ENCODE assay signal across 1 cellular context in the genomic region with DNA sequence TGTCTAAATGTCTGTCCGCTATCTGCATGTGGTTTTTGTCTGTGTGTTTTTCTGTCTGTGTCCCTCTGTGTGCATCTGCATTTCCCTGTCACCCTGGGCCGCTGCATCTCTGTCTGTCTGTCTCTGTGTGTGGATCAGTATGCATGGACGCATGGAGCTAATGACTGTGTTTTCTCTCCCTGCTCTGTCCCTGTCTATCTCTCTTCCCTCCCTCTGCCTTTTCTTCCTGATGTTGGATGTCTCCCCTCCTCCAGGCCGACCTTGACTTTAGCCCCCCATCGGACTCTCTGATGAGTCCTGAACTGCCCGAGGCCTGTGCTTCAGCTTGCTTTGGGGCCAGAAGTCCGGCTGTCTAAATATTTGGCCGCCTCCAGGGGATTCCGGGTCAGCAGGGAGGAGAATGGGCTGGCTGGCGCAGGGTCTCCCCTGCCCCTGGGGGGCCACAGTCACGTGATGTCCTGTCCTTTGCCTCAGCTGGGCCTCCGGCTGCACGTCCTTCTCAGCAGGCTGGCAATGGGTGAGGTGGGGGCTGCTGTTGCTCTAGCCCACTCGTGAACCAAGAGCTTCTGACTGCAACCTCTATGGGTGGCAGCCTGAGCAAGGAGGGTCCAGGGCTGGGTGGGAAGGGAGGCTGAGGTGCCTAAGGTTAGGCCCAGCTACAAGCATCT.
A peak's percentile ranks its signal among the peaks of the same experiment; 100 is the strongest.
TF ChIP-seq lines count a peak whose summit lies in the region.

No MANE protein-coding gene starts in this region.

TF ChIP-seq in HepG2, 621 proteins besides CTCF, POLR2A, EP300 and RAD21 (continued from another document and continues in another):
- peak; percentile 99 for TF ChIP-seq PAXIP1 (CRISPR knock-in tag; conservative IDR thresholded peaks at IDR 0.05)
- 0 out of 2 replicates have a peak, but pooled peaks have one; percentile 67 for TF ChIP-seq ZFP1 (CRISPR knock-in tag; IDR thresholded peaks at IDR 0.05)
- TF ChIP-seq ZNF280D (CRISPR knock-in tag; IDR thresholded peaks at IDR 0.05): peak; percentile 91
- 0 out of 2 replicates have a peak, but pooled peaks have one; percentile 66 for TF ChIP-seq PBX3 (CRISPR knock-in tag; IDR thresholded peaks at IDR 0.05; ENCODE audit: borderline replicate concordance)
- peak; percentile 79 for TF ChIP-seq KLF12 (CRISPR knock-in tag; IDR thresholded peaks at IDR 0.05; ENCODE audit: borderline replicate concordance)
- peak; percentile 61; the same call in 1 of the 2 replicates for TF ChIP-seq BRCA1 (CRISPR knock-in tag; IDR thresholded peaks at IDR 0.05)
- TF ChIP-seq TMF1 (CRISPR knock-in tag; IDR thresholded peaks at IDR 0.05; ENCODE audit: low read depth): peak; percentile 92
- TF ChIP-seq, protein P1, sequence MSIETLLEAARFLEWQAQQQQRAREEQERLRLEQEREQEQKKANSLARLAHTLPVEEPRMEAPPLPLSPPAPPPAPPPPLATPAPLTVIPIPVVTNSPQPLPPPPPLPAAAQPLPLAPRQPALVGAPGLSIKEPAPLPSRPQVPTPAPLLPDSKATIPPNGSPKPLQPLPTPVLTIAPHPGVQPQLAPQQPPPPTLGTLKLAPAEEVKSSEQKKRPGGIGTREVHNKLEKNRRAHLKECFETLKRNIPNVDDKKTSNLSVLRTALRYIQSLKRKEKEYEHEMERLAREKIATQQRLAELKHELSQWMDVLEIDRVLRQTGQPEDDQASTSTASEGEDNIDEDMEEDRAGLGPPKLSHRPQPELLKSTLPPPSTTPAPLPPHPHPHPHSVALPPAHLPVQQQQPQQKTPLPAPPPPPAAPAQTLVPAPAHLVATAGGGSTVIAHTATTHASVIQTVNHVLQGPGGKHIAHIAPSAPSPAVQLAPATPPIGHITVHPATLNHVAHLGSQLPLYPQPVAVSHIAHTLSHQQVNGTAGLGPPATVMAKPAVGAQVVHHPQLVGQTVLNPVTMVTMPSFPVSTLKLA (IDR thresholded peaks at IDR 0.05): peak; percentile 34; the same call in 1 of the 2 replicates
- peak in 1 of 2 experiments; percentile 80; a peak in 2 of 4 replicates for TF ChIP-seq KLF16 (CRISPR knock-in tag; IDR thresholded peaks at IDR 0.05)
- TF ChIP-seq BRD4 (CRISPR knock-in tag; IDR thresholded peaks at IDR 0.05): peak; percentile 91
- TF ChIP-seq ZFX (CRISPR knock-in tag; IDR thresholded peaks at IDR 0.05; ENCODE audit: low read depth): peak; percentile 88
- 0 out of 2 replicates have a peak, but pooled peaks have one; percentile 33 for TF ChIP-seq NAIF1 (CRISPR knock-in tag; IDR thresholded peaks at IDR 0.05; ENCODE audit: borderline replicate concordance)
- TF ChIP-seq, protein P2, sequence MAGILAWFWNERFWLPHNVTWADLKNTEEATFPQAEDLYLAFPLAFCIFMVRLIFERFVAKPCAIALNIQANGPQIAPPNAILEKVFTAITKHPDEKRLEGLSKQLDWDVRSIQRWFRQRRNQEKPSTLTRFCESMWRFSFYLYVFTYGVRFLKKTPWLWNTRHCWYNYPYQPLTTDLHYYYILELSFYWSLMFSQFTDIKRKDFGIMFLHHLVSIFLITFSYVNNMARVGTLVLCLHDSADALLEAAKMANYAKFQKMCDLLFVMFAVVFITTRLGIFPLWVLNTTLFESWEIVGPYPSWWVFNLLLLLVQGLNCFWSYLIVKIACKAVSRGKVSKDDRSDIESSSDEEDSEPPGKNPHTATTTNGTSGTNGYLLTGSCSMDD (CRISPR knock-in tag; IDR thresholded peaks at IDR 0.05): no peak
- no peak for TF ChIP-seq TEAD2 (CRISPR knock-in tag; IDR thresholded peaks at IDR 0.05)
- TF ChIP-seq STAT5B (CRISPR knock-in tag; IDR thresholded peaks at IDR 0.05): no peak
- TF ChIP-seq, protein P3, sequence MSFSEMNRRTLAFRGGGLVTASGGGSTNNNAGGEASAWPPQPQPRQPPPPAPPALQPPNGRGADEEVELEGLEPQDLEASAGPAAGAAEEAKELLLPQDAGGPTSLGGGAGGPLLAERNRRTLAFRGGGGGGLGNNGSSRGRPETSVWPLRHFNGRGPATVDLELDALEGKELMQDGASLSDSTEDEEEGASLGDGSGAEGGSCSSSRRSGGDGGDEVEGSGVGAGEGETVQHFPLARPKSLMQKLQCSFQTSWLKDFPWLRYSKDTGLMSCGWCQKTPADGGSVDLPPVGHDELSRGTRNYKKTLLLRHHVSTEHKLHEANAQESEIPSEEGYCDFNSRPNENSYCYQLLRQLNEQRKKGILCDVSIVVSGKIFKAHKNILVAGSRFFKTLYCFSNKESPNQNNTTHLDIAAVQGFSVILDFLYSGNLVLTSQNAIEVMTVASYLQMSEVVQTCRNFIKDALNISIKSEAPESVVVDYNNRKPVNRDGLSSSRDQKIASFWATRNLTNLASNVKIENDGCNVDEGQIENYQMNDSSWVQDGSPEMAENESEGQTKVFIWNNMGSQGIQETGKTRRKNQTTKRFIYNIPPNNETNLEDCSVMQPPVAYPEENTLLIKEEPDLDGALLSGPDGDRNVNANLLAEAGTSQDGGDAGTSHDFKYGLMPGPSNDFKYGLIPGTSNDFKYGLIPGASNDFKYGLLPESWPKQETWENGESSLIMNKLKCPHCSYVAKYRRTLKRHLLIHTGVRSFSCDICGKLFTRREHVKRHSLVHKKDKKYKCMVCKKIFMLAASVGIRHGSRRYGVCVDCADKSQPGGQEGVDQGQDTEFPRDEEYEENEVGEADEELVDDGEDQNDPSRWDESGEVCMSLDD (CRISPR knock-in tag; IDR thresholded peaks at IDR 0.05; ENCODE audit: borderline replicate concordance): peak; percentile 92; the same call in 1 of the 2 replicates
- TF ChIP-seq FOXC1 (CRISPR knock-in tag; IDR thresholded peaks at IDR 0.05; ENCODE audit: borderline replicate concordance): peak; percentile 85; the same call in 1 of the 2 replicates
- TF ChIP-seq KDM3A (CRISPR knock-in tag; IDR thresholded peaks at IDR 0.05; ENCODE audit: low read depth): peak; percentile 83
- TF ChIP-seq ZNF510 (CRISPR knock-in tag; IDR thresholded peaks at IDR 0.05; ENCODE audit: low read depth): peak; percentile 27; the same call in 1 of the 2 replicates
- no peak for TF ChIP-seq ZHX2 (IDR thresholded peaks at IDR 0.05; ENCODE audit: low read depth)
- TF ChIP-seq ZHX2 (CRISPR knock-in tag; IDR thresholded peaks at IDR 0.05; ENCODE audit: borderline replicate concordance): 0 out of 2 replicates have a peak, but pooled peaks have one; percentile 43
- no peak for TF ChIP-seq FOXA1 (IDR thresholded peaks at IDR 0.05)
- TF ChIP-seq FOXA1 (CRISPR knock-in tag; IDR thresholded peaks at IDR 0.05): peak; percentile 61; the same call in 1 of the 2 replicates
- no peak for TF ChIP-seq SRSF9 (IDR thresholded peaks at IDR 0.05; ENCODE audit: borderline replicate concordance, insufficient read depth, low read depth, low read length, poor library complexity, severe bottlenecking)
- TF ChIP-seq, protein P4, sequence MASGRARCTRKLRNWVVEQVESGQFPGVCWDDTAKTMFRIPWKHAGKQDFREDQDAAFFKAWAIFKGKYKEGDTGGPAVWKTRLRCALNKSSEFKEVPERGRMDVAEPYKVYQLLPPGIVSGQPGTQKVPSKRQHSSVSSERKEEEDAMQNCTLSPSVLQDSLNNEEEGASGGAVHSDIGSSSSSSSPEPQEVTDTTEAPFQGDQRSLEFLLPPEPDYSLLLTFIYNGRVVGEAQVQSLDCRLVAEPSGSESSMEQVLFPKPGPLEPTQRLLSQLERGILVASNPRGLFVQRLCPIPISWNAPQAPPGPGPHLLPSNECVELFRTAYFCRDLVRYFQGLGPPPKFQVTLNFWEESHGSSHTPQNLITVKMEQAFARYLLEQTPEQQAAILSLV (CRISPR knock-in tag; IDR thresholded peaks at IDR 0.05; ENCODE audit: borderline replicate concordance): 0 out of 2 replicates have a peak, but pooled peaks have one; percentile 18
- peak; percentile 89 for TF ChIP-seq HOXA5 (CRISPR knock-in tag; IDR thresholded peaks at IDR 0.05)
- 0 out of 2 replicates have a peak, but pooled peaks have one; percentile 71 for TF ChIP-seq ZBTB38 (CRISPR knock-in tag; IDR thresholded peaks at IDR 0.05)
- TF ChIP-seq NONO (IDR thresholded peaks at IDR 0.05): no peak
- TF ChIP-seq NONO (CRISPR knock-in tag; conservative IDR thresholded peaks at IDR 0.05): peak; percentile 87
- 0 out of 2 replicates have a peak, but pooled peaks have one; percentile 60 for TF ChIP-seq ZNF570 (CRISPR knock-in tag; IDR thresholded peaks at IDR 0.05; ENCODE audit: borderline replicate concordance)
